8 cellular contexts compared by ENCODE assay signal in genomic region chr2:75053484-75054112, GRCh38.
DNase-seq lines count a peak whose midpoint lies in the region; ATAC-seq and TF ChIP-seq lines count a peak whose summit lies in the region.

No MANE protein-coding gene starts in this region.

- H3K36me3 ChIP-seq in PC-3 (ENCODE audit: low read depth, low read length): no peaks in the 10 kb centered on the region
- no peaks in the 10 kb centered on the region for H3K36me3 ChIP-seq in esophagus muscularis mucosa
- H3K36me3 ChIP-seq in spleen: no peaks in the 10 kb centered on the region

- H3K27ac Mint-ChIP-seq in activated T-cell treated with anti-CD3 and anti-CD28 coated beads, Interleukin-2, amount 50 U/mL, for 24 hours: no peak overlapping the region

- POLR2A ChIA-PET in PC-3 (lab: Charles Lee; ENCODE audit: unreplicated experiment): no interaction called here

- H3K4me1 Mint-ChIP-seq in activated T-cell treated with anti-CD3 and anti-CD28 coated beads, Interleukin-2, amount 50 U/mL, for 24 hours (ENCODE audit: low read depth): no peaks in the 10 kb centered on the region

- 68% methylated on average over 4 of the region's 7 CpGs for WGBS in esophagus muscularis mucosa
- WGBS in spleen, 5 donors: 63 to 72% (median 67%) methylated on average over 7 of the region's 7 CpGs

- H3F3A ChIP-seq in PC-3 (ENCODE audit: low read length, unreplicated experiment): no peaks in the 10 kb centered on the region

- H3K36me3 Mint-ChIP-seq in activated T-cell treated with anti-CD3 and anti-CD28 coated beads, Interleukin-2, amount 50 U/mL, for 24 hours (ENCODE audit: low read depth): no peaks in the 10 kb centered on the region

- no peak overlapping the region for H3K4me3 Mint-ChIP-seq in activated T-cell treated with anti-CD3 and anti-CD28 coated beads, Interleukin-2, amount 50 U/mL, for 24 hours

- no peaks in the 10 kb centered on the region for H3K4me1 ChIP-seq in PC-3 (ENCODE audit: insufficient read depth, low read length)
- H3K4me1 ChIP-seq in esophagus muscularis mucosa: peaks cover 0 to under 1% (median 0%) of the 10 kb centered on the region in 4 donors
- no peaks in the 10 kb centered on the region for H3K4me1 ChIP-seq in spleen

- ATAC-seq in HG03460 (IDR thresholded peaks at IDR 0.05; ENCODE audit: unreplicated experiment) (peak; percentile 64), PC-3 (peak; percentile 100)

- H3K27ac ChIP-seq in PC-3 (ENCODE audit: low read length) (no peak overlapping the region), esophagus muscularis mucosa (replicated peaks in 1 of 4) (no peak overlapping the region), spleen (no peak overlapping the region)

- H3K27me3 Mint-ChIP-seq in activated T-cell treated with anti-CD3 and anti-CD28 coated beads, Interleukin-2, amount 50 U/mL, for 24 hours: no peaks in the 10 kb centered on the region

- peak overlapping the region; percentile 59 for H3K4me2 ChIP-seq in PC-3 (ENCODE audit: low read length)

- H2AFZ ChIP-seq in PC-3 (ENCODE audit: low read length): peak overlapping the region; percentile 69

- TF ChIP-seq POLR2A in esophagus muscularis mucosa (IDR thresholded peaks at IDR 0.05; ENCODE audit: low read depth) (no peak), spleen (IDR thresholded peaks at IDR 0.05) (no peak)

- no peaks in the 10 kb centered on the region for H4K20me1 ChIP-seq in PC-3 (ENCODE audit: low read length)

- H3K4me3 ChIP-seq in PC-3 (ENCODE audit: low read length): no peak overlapping the region
- H3K4me3 ChIP-seq in esophagus muscularis mucosa: no peak overlapping the region
- no peak overlapping the region for H3K4me3 ChIP-seq in spleen

- no peaks in the 10 kb centered on the region for H3K79me2 ChIP-seq in PC-3 (ENCODE audit: low read length)

- DNase-seq in NCI-H524 (lab: John Stamatoyannopoulos, UW) (peak; percentile 7 to 61), NCI-H524 treated with DMSO at 0.1 percent for 48 hours (lab: John Stamatoyannopoulos, UW) (no peak), GM20000 (ENCODE audit: low spot score) (peak; percentile 64), PC-3 (peak; percentile 77), esophagus muscularis mucosa (ENCODE audit: extremely low spot score) (no peak), spleen (no peak)
- DNase-seq in activated T-cell treated with anti-CD3 and anti-CD28 coated beads, Interleukin-2, amount 50 U/mL, for 24 hours: no peak

- BruUV-seq in PC-3 (replicated peaks; lab: Mats Ljungman, UMichigan): no TSS peak

- no peaks in the 10 kb centered on the region for H3K9me3 Mint-ChIP-seq in activated T-cell treated with anti-CD3 and anti-CD28 coated beads, Interleukin-2, amount 50 U/mL, for 24 hours

- intact Hi-C loops in PC-3 (cut with micrococcal nuclease) (loop anchor here (1.0 to 10.0 kb wide), 4 partner anchors 136 to 359 kb away; no protein-coding TSS in a partner anchor), esophagus muscularis mucosa (cut with DNase I) (no loop called here), spleen (cut with DNase I; ENCODE audit: low total_unique reads) (no loop called here)

- H3K9ac ChIP-seq in PC-3 (ENCODE audit: low read length): no peak overlapping the region

- H3K9me2 ChIP-seq in PC-3 (replicated peaks; ENCODE audit: low read length): no peaks in the 10 kb centered on the region

- H3K27me3 ChIP-seq in PC-3 (ENCODE audit: low read length) (no peaks in the 10 kb centered on the region), esophagus muscularis mucosa (no peaks in the 10 kb centered on the region), spleen (replicated peaks in 1 of 7) (no peaks in the 10 kb centered on the region)

- CTCF ChIA-PET in PC-3 (lab: Charles Lee): no interaction called here

- H3K9me3 ChIP-seq in PC-3 (ENCODE audit: low read length) (no peaks in the 10 kb centered on the region), esophagus muscularis mucosa (no peaks in the 10 kb centered on the region), spleen (no peaks in the 10 kb centered on the region)

- TF ChIP-seq CTCF in GM20000 (IDR thresholded peaks at IDR 0.05; ENCODE audit: extremely low read depth, missing control alignments): peak; percentile 50
- peak; percentile 90 for TF ChIP-seq CTCF in PC-3 (conservative IDR thresholded peaks at IDR 0.05; ENCODE audit: low read depth, low read length)
- TF ChIP-seq CTCF in esophagus muscularis mucosa (IDR thresholded peaks at IDR 0.05): peak; percentile 14 to 50 (median 22)
- TF ChIP-seq CTCF in spleen (IDR thresholded peaks at IDR 0.05 in 8 of 11, conservative IDR thresholded peaks at IDR 0.05 in 3 of 11): peak in 7 of 11 experiments; percentile 37 to 57 (median 50)

- TF ChIP-seq EP300 in esophagus muscularis mucosa (IDR thresholded peaks at IDR 0.05): no peak

Comparison
In these comparisons a context has a peak if more than half of its experiments do, and no peak if none do; other contexts are left out.
1. DNase-seq: peak in NCI-H524 (2 of 2), GM20000 (single experiment) and PC-3 (single experiment); none in NCI-H524 treated with DMSO at 0.1 percent for 48 hours (single experiment), esophagus muscularis mucosa (single experiment), spleen (single experiment) and activated T-cell treated with anti-CD3 and anti-CD28 coated beads, Interleukin-2, amount 50 U/mL, for 24 hours (single experiment).
2. CTCF ChIP-seq: peak in every context shown above with its lines; median percentile 90 in PC-3; 50 in GM20000; 50 in spleen; 22 in esophagus muscularis mucosa.